In genomic region chr4:70613182-70613892, GRCh38 we compare ENCODE assay signal across 1 cellular context.
TF ChIP-seq lines count a peak whose summit lies in the region.

No MANE protein-coding gene starts in this region.

TF ChIP-seq in GM23338, 12 proteins besides CTCF, POLR2A, EP300 and RAD21 (continued from another document):
- TF ChIP-seq ZNF462 (CRISPR knock-in tag; IDR thresholded peaks at IDR 0.05) = no peak
- no peak for TF ChIP-seq ZNF114 (CRISPR knock-in tag; IDR thresholded peaks at IDR 0.05)
- no peak for TF ChIP-seq ZNF331 (CRISPR knock-in tag; IDR thresholded peaks at IDR 0.05; ENCODE audit: low read depth)
- TF ChIP-seq CREB1 (CRISPR knock-in tag; IDR thresholded peaks at IDR 0.05; ENCODE audit: low read depth) = no peak
- TF ChIP-seq EZH2 (IDR thresholded peaks at IDR 0.05; ENCODE audit: low read depth, unreplicated experiment) = no peak
- no peak for TF ChIP-seq STAT1 (IDR thresholded peaks at IDR 0.05; ENCODE audit: unreplicated experiment)
- TF ChIP-seq EZH2phosphoT487 (IDR thresholded peaks at IDR 0.05; ENCODE audit: unreplicated experiment) = no peak
- no peak for TF ChIP-seq POLR2AphosphoS5 (IDR thresholded peaks at IDR 0.05; ENCODE audit: low read depth)
- TF ChIP-seq JUNB (IDR thresholded peaks at IDR 0.05; ENCODE audit: unreplicated experiment) = no peak
- TF ChIP-seq NANOG (IDR thresholded peaks at IDR 0.05; ENCODE audit: borderline replicate concordance) = no peak
- TF ChIP-seq REST (IDR thresholded peaks at IDR 0.05; ENCODE audit: unreplicated experiment) = no peak
